In genomic region chr16:66476328-66477027, GRCh38 we compare ENCODE assay signal across 8 cellular contexts.
DNase-seq lines count a peak whose midpoint lies in the region; FAIRE-seq and TF ChIP-seq lines count a peak whose summit lies in the region.

No MANE protein-coding gene starts in this region.

- peak; percentile 40 for DNase-seq in DMS 273 (lab: John Stamatoyannopoulos, UW; ENCODE audit: unreplicated experiment)
- no peak for DNase-seq in DMS 273 treated with DMSO at 0.1 percent for 48 hours (lab: John Stamatoyannopoulos, UW)
- peak; percentile 21 for DNase-seq in T-helper 9 cell
- DNase-seq in choroid plexus epithelial cell (ENCODE audit: low read depth) = peak; percentile 64
- peak in 2 of 3 experiments; percentile 17 to 27 for DNase-seq in stimulated activated CD4-positive, alpha-beta T cell treated with anti-CD3 and anti-CD28 coated beads, TNF-alpha, amount 100 ng/mL, for 4 hours (ENCODE audit: low read depth in 3 of 3)
- DNase-seq in HK-2 (ENCODE audit: unreplicated experiment) = no peak
- DNase-seq in pons (ENCODE audit: low spot score) = no peak
- no peak for DNase-seq in D721Med (ENCODE audit: insufficient read length, low spot score)

- TF ChIP-seq CTCF in choroid plexus epithelial cell (conservative IDR thresholded peaks at IDR 0.05; ENCODE audit: low read depth, low read length) = no peak
- no peak for TF ChIP-seq CTCF in D721Med (IDR thresholded peaks at IDR 0.05; ENCODE audit: insufficient read depth, missing control alignments)

- no peak overlapping the region for H3K4me3 ChIP-seq in choroid plexus epithelial cell (ENCODE audit: low read depth, low read length)

- FAIRE-seq in D721Med (lab: Jason Lieb, UNC) = no peak

Comparison
In these comparisons a context has a peak if more than half of its experiments do, and no peak if none do; other contexts are left out.
1. DNase-seq: peak in DMS 273 (single experiment), T-helper 9 cell (single experiment), choroid plexus epithelial cell (single experiment) and stimulated activated CD4-positive, alpha-beta T cell treated with anti-CD3 and anti-CD28 coated beads, TNF-alpha, amount 100 ng/mL, for 4 hours (2 of 3); none in DMS 273 treated with DMSO at 0.1 percent for 48 hours (single experiment), HK-2 (single experiment), pons (single experiment) and D721Med (single experiment).